ENCODE assay signal across 8 cellular contexts in genomic region chr2:102839668-102840388, GRCh38.
DNase-seq lines count a peak whose midpoint lies in the region; ATAC-seq and TF ChIP-seq lines count a peak whose summit lies in the region.

No MANE protein-coding gene starts in this region.

- no peak for ATAC-seq in activated naive CD8-positive, alpha-beta T cell treated with anti-CD3 and anti-CD28 coated beads, Interleukin-2, amount 10 ng/mL, durations not matched to agents 7 days and 5 days (ENCODE audit: low read depth)
- no peak for ATAC-seq in HG03039 (IDR thresholded peaks at IDR 0.05; ENCODE audit: unreplicated experiment)

- H3K27ac ChIP-seq in esophagus squamous epithelium (no peak overlapping the region), neural cell (ENCODE audit: low read length) (no peak overlapping the region)

- no peaks in the 10 kb centered on the region for H3K9me3 Mint-ChIP-seq in activated naive CD8-positive, alpha-beta T cell treated with anti-CD3 and anti-CD28 coated beads, Interleukin-2, amount 10 ng/mL, durations not matched to agents 7 days and 5 days
- H3K9me3 Mint-ChIP-seq in activated naive CD8-positive, alpha-beta T cell treated with anti-CD3 and anti-CD28 coated beads for 36 hours = no peaks in the 10 kb centered on the region

- H3K79me2 ChIP-seq in neural cell (replicated peaks; ENCODE audit: insufficient read depth, low read length) = no peaks in the 10 kb centered on the region

- no peaks in the 10 kb centered on the region for H4K20me1 ChIP-seq in neural cell (ENCODE audit: insufficient read depth)

- TF ChIP-seq POLR2A in esophagus squamous epithelium (IDR thresholded peaks at IDR 0.05) = no peak

- H3K4me2 ChIP-seq in neural cell (ENCODE audit: low read length) = no peak overlapping the region

- no peaks in the 10 kb centered on the region for H3F3A ChIP-seq in neural cell (ENCODE audit: insufficient read depth, low read length, poor library complexity, severe bottlenecking)

- POLR2A ChIA-PET in activated naive CD8-positive, alpha-beta T cell treated with anti-CD3 and anti-CD28 coated beads, Interleukin-2, amount 10 ng/mL, durations not matched to agents 7 days and 5 days (lab: Charles Lee) = no interaction called here

- H3K27me3 Mint-ChIP-seq in activated naive CD8-positive, alpha-beta T cell treated with anti-CD3 and anti-CD28 coated beads, Interleukin-2, amount 10 ng/mL, durations not matched to agents 7 days and 5 days = no peaks in the 10 kb centered on the region
- no peaks in the 10 kb centered on the region for H3K27me3 Mint-ChIP-seq in activated naive CD8-positive, alpha-beta T cell treated with anti-CD3 and anti-CD28 coated beads for 36 hours

- TF ChIP-seq CTCF in esophagus squamous epithelium (IDR thresholded peaks at IDR 0.05) = peak; percentile 60 to 87 (median 66)
- peak; percentile 85 for TF ChIP-seq CTCF in neural cell (IDR thresholded peaks at IDR 0.05; ENCODE audit: poor library complexity, severe bottlenecking)

- H3K9me3 ChIP-seq in esophagus squamous epithelium (no peaks in the 10 kb centered on the region), neural cell (ENCODE audit: low read length) (no peaks in the 10 kb centered on the region)

- H3K27ac Mint-ChIP-seq in activated naive CD8-positive, alpha-beta T cell treated with anti-CD3 and anti-CD28 coated beads, Interleukin-2, amount 10 ng/mL, durations not matched to agents 7 days and 5 days = no peak overlapping the region
- H3K27ac Mint-ChIP-seq in activated naive CD8-positive, alpha-beta T cell treated with anti-CD3 and anti-CD28 coated beads for 36 hours = no peak overlapping the region

- no peak for TF ChIP-seq EP300 in neural cell (conservative IDR thresholded peaks at IDR 0.05; ENCODE audit: poor library complexity, severe bottlenecking)

- no peak overlapping the region for H3K4me3 Mint-ChIP-seq in activated naive CD8-positive, alpha-beta T cell treated with anti-CD3 and anti-CD28 coated beads, Interleukin-2, amount 10 ng/mL, durations not matched to agents 7 days and 5 days
- no peak overlapping the region for H3K4me3 Mint-ChIP-seq in activated naive CD8-positive, alpha-beta T cell treated with anti-CD3 and anti-CD28 coated beads for 36 hours

- no peaks in the 10 kb centered on the region for H3K27me3 ChIP-seq in esophagus squamous epithelium
- no peaks in the 10 kb centered on the region for H3K27me3 ChIP-seq in neural cell (ENCODE audit: insufficient read depth, low read depth, low read length)

- no peaks in the 10 kb centered on the region for H3K4me1 Mint-ChIP-seq in activated naive CD8-positive, alpha-beta T cell treated with anti-CD3 and anti-CD28 coated beads, Interleukin-2, amount 10 ng/mL, durations not matched to agents 7 days and 5 days
- H3K4me1 Mint-ChIP-seq in activated naive CD8-positive, alpha-beta T cell treated with anti-CD3 and anti-CD28 coated beads for 36 hours = peaks cover 2% of the 10 kb centered on the region

- DNase-seq in activated naive CD8-positive, alpha-beta T cell treated with anti-CD3 and anti-CD28 coated beads, Interleukin-2, amount 10 ng/mL, durations not matched to agents 7 days and 5 days = peak; percentile 28
- DNase-seq in activated naive CD8-positive, alpha-beta T cell treated with anti-CD3 and anti-CD28 coated beads for 36 hours = no peak
- peak; percentile 55 for DNase-seq in NAMALWA (ENCODE audit: low spot score)
- peak; percentile 8 to 48 for DNase-seq in SW 1271 (lab: John Stamatoyannopoulos, UW)
- no peak for DNase-seq in esophagus squamous epithelium (lab: John Stamatoyannopoulos, UW)
- DNase-seq in NCI-H1048 (lab: John Stamatoyannopoulos, UW) = no peak

- H3K4me3 ChIP-seq in esophagus squamous epithelium (no peak overlapping the region), neural cell (ENCODE audit: low read length) (no peak overlapping the region)

- H3K4me1 ChIP-seq in esophagus squamous epithelium = no peaks in the 10 kb centered on the region

- H3K9ac ChIP-seq in neural cell (ENCODE audit: low read length) = no peak overlapping the region

- no peaks in the 10 kb centered on the region for H3K36me3 Mint-ChIP-seq in activated naive CD8-positive, alpha-beta T cell treated with anti-CD3 and anti-CD28 coated beads, Interleukin-2, amount 10 ng/mL, durations not matched to agents 7 days and 5 days
- H3K36me3 Mint-ChIP-seq in activated naive CD8-positive, alpha-beta T cell treated with anti-CD3 and anti-CD28 coated beads for 36 hours = no peaks in the 10 kb centered on the region

- intact Hi-C loops in esophagus squamous epithelium (cut with DNase I) = no loop called here

- no peak overlapping the region for H2AFZ ChIP-seq in neural cell (ENCODE audit: low read depth, low read length)

- H3K36me3 ChIP-seq in esophagus squamous epithelium (no peaks in the 10 kb centered on the region), neural cell (ENCODE audit: insufficient read depth, low read length) (no peaks in the 10 kb centered on the region)

- no peaks in the 10 kb centered on the region for H3K9me2 ChIP-seq in neural cell (ENCODE audit: insufficient read depth, low read length)

- WGBS in esophagus squamous epithelium, 2 donors = 28 to 34% methylated on average over 8 of the region's 8 CpGs

- TF ChIP-seq RAD21 in neural cell (conservative IDR thresholded peaks at IDR 0.05) = peak; percentile 76

TF ChIP-seq in neural cell, 6 proteins besides CTCF, POLR2A, EP300 and RAD21:
- no peak for TF ChIP-seq TAF1 (IDR thresholded peaks at IDR 0.05; ENCODE audit: low read depth)
- TF ChIP-seq SMC3 (conservative IDR thresholded peaks at IDR 0.05; ENCODE audit: poor library complexity) = peak; percentile 77

Comparison
In these comparisons a context has a peak if more than half of its experiments do, and no peak if none do; other contexts are left out.
1. DNase-seq: peak in activated naive CD8-positive, alpha-beta T cell treated with anti-CD3 and anti-CD28 coated beads, Interleukin-2, amount 10 ng/mL, durations not matched to agents 7 days and 5 days (single experiment), NAMALWA (single experiment) and SW 1271 (2 of 2); none in activated naive CD8-positive, alpha-beta T cell treated with anti-CD3 and anti-CD28 coated beads for 36 hours (single experiment), esophagus squamous epithelium (single experiment) and NCI-H1048 (single experiment).